Comparison of ENCODE assay signal across 2 cellular contexts in the genomic region with DNA sequence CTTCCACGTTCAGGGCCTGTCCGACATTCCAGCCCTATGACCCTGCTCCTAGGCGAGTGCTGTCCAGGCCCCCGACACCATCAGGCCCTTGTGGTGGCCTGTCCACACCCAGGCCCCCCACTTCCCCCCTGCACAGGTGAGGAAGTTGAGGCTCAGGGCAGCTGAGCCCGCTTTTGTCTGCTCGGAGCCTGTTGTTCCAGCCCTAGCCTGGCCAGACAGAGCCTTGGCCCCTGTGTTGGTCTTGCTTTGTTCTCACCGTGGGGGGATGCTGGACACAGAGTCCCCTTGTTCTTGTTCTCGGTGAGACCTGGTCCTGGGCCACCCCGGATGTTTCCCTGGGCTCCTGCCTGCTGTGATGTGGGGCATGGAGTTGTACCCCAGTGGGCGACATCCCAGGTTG.
TF ChIP-seq lines count a peak whose summit lies in the region.

No MANE protein-coding gene starts in this region.

TF ChIP-seq in IMR-90, 13 proteins besides CTCF, POLR2A, EP300 and RAD21:
- TF ChIP-seq BHLHE40 (IDR thresholded peaks at IDR 0.05; ENCODE audit: low read depth, low read length) (no peak), CHD1 (IDR thresholded peaks at IDR 0.05; ENCODE audit: low read depth, low read length) (no peak), MAFK (IDR thresholded peaks at IDR 0.05; ENCODE audit: low read depth, low read length) (no peak), MXI1 (IDR thresholded peaks at IDR 0.05; ENCODE audit: borderline replicate concordance, low read depth, low read length) (no peak), CEBPB (IDR thresholded peaks at IDR 0.05; ENCODE audit: low read depth, low read length) (no peak), FOS (IDR thresholded peaks at IDR 0.05; ENCODE audit: low read depth, low read length) (no peak), RCOR1 (IDR thresholded peaks at IDR 0.05; ENCODE audit: insufficient replicate concordance, low read length) (no peak), MAZ (IDR thresholded peaks at IDR 0.05; ENCODE audit: borderline replicate concordance, low read depth, low read length) (no peak), RFX5 (IDR thresholded peaks at IDR 0.05; ENCODE audit: low read depth, low read length) (no peak), SMC3 (IDR thresholded peaks at IDR 0.05; ENCODE audit: low read depth, low read length) (no peak), NFE2L2 (IDR thresholded peaks at IDR 0.05; ENCODE audit: low read depth, low read length) (no peak)
- TF ChIP-seq, protein P1, sequence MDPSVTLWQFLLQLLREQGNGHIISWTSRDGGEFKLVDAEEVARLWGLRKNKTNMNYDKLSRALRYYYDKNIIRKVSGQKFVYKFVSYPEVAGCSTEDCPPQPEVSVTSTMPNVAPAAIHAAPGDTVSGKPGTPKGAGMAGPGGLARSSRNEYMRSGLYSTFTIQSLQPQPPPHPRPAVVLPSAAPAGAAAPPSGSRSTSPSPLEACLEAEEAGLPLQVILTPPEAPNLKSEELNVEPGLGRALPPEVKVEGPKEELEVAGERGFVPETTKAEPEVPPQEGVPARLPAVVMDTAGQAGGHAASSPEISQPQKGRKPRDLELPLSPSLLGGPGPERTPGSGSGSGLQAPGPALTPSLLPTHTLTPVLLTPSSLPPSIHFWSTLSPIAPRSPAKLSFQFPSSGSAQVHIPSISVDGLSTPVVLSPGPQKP (IDR thresholded peaks at IDR 0.05; ENCODE audit: borderline replicate concordance, low read depth, low read length), result no peak
- TF ChIP-seq, protein P2, sequence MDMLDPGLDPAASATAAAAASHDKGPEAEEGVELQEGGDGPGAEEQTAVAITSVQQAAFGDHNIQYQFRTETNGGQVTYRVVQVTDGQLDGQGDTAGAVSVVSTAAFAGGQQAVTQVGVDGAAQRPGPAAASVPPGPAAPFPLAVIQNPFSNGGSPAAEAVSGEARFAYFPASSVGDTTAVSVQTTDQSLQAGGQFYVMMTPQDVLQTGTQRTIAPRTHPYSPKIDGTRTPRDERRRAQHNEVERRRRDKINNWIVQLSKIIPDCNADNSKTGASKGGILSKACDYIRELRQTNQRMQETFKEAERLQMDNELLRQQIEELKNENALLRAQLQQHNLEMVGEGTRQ (IDR thresholded peaks at IDR 0.05; ENCODE audit: low read depth, low read length), result no peak

TF ChIP-seq in SK-N-SH treated with all-trans-retinoic acid at 6 μM for 48 hours, 23 proteins besides CTCF, POLR2A, EP300 and RAD21:
- TF ChIP-seq, protein P3, sequence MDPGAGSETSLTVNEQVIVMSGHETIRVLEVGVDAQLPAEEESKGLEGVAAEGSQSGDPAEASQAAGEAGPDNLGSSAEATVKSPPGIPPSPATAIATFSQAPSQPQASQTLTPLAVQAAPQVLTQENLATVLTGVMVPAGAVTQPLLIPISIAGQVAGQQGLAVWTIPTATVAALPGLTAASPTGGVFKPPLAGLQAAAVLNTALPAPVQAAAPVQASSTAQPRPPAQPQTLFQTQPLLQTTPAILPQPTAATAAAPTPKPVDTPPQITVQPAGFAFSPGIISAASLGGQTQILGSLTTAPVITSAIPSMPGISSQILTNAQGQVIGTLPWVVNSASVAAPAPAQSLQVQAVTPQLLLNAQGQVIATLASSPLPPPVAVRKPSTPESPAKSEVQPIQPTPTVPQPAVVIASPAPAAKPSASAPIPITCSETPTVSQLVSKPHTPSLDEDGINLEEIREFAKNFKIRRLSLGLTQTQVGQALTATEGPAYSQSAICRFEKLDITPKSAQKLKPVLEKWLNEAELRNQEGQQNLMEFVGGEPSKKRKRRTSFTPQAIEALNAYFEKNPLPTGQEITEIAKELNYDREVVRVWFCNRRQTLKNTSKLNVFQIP (CRISPR knock-in tag; IDR thresholded peaks at IDR 0.05; ENCODE audit: borderline replicate concordance, low read depth), result no peak
- TF ChIP-seq ESRRG (CRISPR knock-in tag; IDR thresholded peaks at IDR 0.05) (no peak), ZNF8 (CRISPR knock-in tag; IDR thresholded peaks at IDR 0.05) (no peak), BACH2 (CRISPR knock-in tag; IDR thresholded peaks at IDR 0.05; ENCODE audit: borderline replicate concordance) (no peak), CSDC2 (CRISPR knock-in tag; IDR thresholded peaks at IDR 0.05) (no peak), ARNTL (CRISPR knock-in tag; IDR thresholded peaks at IDR 0.05; ENCODE audit: borderline replicate concordance, low read depth) (no peak), SNAI2 (CRISPR knock-in tag; IDR thresholded peaks at IDR 0.05) (no peak), ZC3H10 (CRISPR knock-in tag; IDR thresholded peaks at IDR 0.05) (no peak), ISL1 (CRISPR knock-in tag; IDR thresholded peaks at IDR 0.05) (no peak), TOX (CRISPR knock-in tag; IDR thresholded peaks at IDR 0.05; ENCODE audit: borderline replicate concordance) (no peak), RARB (CRISPR knock-in tag; IDR thresholded peaks at IDR 0.05) (no peak)
- TF ChIP-seq, protein P4, sequence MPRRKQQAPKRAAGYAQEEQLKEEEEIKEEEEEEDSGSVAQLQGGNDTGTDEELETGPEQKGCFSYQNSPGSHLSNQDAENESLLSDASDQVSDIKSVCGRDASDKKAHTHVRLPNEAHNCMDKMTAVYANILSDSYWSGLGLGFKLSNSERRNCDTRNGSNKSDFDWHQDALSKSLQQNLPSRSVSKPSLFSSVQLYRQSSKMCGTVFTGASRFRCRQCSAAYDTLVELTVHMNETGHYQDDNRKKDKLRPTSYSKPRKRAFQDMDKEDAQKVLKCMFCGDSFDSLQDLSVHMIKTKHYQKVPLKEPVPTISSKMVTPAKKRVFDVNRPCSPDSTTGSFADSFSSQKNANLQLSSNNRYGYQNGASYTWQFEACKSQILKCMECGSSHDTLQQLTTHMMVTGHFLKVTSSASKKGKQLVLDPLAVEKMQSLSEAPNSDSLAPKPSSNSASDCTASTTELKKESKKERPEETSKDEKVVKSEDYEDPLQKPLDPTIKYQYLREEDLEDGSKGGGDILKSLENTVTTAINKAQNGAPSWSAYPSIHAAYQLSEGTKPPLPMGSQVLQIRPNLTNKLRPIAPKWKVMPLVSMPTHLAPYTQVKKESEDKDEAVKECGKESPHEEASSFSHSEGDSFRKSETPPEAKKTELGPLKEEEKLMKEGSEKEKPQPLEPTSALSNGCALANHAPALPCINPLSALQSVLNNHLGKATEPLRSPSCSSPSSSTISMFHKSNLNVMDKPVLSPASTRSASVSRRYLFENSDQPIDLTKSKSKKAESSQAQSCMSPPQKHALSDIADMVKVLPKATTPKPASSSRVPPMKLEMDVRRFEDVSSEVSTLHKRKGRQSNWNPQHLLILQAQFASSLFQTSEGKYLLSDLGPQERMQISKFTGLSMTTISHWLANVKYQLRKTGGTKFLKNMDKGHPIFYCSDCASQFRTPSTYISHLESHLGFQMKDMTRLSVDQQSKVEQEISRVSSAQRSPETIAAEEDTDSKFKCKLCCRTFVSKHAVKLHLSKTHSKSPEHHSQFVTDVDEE (CRISPR knock-in tag; IDR thresholded peaks at IDR 0.05), result no peak
- TF ChIP-seq, protein P5, sequence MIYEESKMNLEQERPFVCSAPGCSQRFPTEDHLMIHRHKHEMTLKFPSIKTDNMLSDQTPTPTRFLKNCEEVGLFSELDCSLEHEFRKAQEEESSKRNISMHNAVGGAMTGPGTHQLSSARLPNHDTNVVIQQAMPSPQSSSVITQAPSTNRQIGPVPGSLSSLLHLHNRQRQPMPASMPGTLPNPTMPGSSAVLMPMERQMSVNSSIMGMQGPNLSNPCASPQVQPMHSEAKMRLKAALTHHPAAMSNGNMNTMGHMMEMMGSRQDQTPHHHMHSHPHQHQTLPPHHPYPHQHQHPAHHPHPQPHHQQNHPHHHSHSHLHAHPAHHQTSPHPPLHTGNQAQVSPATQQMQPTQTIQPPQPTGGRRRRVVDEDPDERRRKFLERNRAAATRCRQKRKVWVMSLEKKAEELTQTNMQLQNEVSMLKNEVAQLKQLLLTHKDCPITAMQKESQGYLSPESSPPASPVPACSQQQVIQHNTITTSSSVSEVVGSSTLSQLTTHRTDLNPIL (CRISPR knock-in tag; IDR thresholded peaks at IDR 0.05; ENCODE audit: low read depth), result no peak
- TF ChIP-seq, protein P6, sequence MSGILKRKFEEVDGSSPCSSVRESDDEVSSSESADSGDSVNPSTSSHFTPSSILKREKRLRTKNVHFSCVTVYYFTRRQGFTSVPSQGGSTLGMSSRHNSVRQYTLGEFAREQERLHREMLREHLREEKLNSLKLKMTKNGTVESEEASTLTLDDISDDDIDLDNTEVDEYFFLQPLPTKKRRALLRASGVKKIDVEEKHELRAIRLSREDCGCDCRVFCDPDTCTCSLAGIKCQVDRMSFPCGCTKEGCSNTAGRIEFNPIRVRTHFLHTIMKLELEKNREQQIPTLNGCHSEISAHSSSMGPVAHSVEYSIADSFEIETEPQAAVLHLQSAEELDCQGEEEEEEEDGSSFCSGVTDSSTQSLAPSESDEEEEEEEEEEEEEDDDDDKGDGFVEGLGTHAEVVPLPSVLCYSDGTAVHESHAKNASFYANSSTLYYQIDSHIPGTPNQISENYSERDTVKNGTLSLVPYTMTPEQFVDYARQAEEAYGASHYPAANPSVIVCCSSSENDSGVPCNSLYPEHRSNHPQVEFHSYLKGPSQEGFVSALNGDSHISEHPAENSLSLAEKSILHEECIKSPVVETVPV (CRISPR knock-in tag; IDR thresholded peaks at IDR 0.05), result no peak
TF ChIP-seq in SK-N-SH treated with all-trans-retinoic acid at 6 μM for 48 hours: peak in this region for 0.
